Comparison of ENCODE assay signal across 10 cellular contexts in genomic region chr16:4515611-4516233, GRCh38. TPM values are rescaled to one million over a fixed set of nuclear protein-coding genes. Genes with fewer than 3 reads are reported as not detected.
DNase-seq lines count a peak whose midpoint lies in the region; ATAC-seq lines count a peak whose summit lies in the region.
"Had no signal": no experiment of that assay in that cellular context is flagged by ENCODE, and none has a peak within 500 bp of the region (broad histone marks: within the 10 kb centered on the region; RNA-seq: fewer than 3 reads in every experiment).

No MANE protein-coding gene starts in this region.

- ATAC-seq in HG02642 (IDR thresholded peaks at IDR 0.05; ENCODE audit: poor library complexity, unreplicated experiment) = peak; percentile 46

- H3K27ac ChIP-seq in CD4-positive, alpha-beta memory T cell (ENCODE audit: low read depth, low read length) = peak overlapping the region; percentile 50
- H3K27ac ChIP-seq in layer of hippocampus (ENCODE audit: low read depth, low read length) = peak overlapping the region; percentile 63

- H3K27ac Mint-ChIP-seq in CD4-positive, alpha-beta memory T cell = peak overlapping the region; percentile 88 to 95 (median 94)
- peak overlapping the region; percentile 86 for H3K27ac Mint-ChIP-seq in T-helper 1 cell treated with Interleukin-12 subunit alpha and Interleukin-12 subunit beta and Interleukin-4 antibody, amounts not matched to agents 30 μg/mL and 1 μg/mL, for 36 hours
- H3K27ac Mint-ChIP-seq: nephron progenitor cell had no signal

- peak overlapping the region in 1 of 2 donors; percentile 11 for H3K4me3 ChIP-seq in CD4-positive, alpha-beta memory T cell (ENCODE audit: low read length in 2 of 2)
- H3K4me3 ChIP-seq: MG63 had no signal

- CTCF ChIA-PET in CD4-positive, alpha-beta memory T cell (lab: Charles Lee; ENCODE audit: partially characterized antibody) = interaction anchor here (1.2 to 2.2 kb wide), 6 partner anchors 10 to 70 kb away, joined by 3 to 14 read pairs (median 6); partner anchors contain the start of gene HMOX2

- H3K9me3 ChIP-seq in CD4-positive, alpha-beta memory T cell (ENCODE audit: control insufficient read depth in 1 of 2, low read length in 2 of 2) = no peaks in the 10 kb centered on the region
- H3K9me3 ChIP-seq: MG63 had no signal

- peaks cover 33 to 70% (median 49%) of the 10 kb centered on the region in 4 donors for H3K4me1 Mint-ChIP-seq in CD4-positive, alpha-beta memory T cell
- H3K4me1 Mint-ChIP-seq in T-helper 1 cell treated with Interleukin-12 subunit alpha and Interleukin-12 subunit beta and Interleukin-4 antibody, amounts not matched to agents 30 μg/mL and 1 μg/mL, for 36 hours (ENCODE audit: low read depth) = peaks cover 26% of the 10 kb centered on the region
- H3K4me1 Mint-ChIP-seq: nephron progenitor cell had no signal

- POLR2A ChIA-PET in CD4-positive, alpha-beta memory T cell (lab: Charles Lee; ENCODE audit: partially characterized antibody) = interaction anchor here (1.0 to 2.5 kb wide), 4 partner anchors 10 to 38 kb away, joined by 3 to 37 read pairs (median 5); no protein-coding TSS in a partner anchor

- peak overlapping the region; percentile 42 to 85 (median 76) for H3K4me3 Mint-ChIP-seq in CD4-positive, alpha-beta memory T cell
- peak overlapping the region; percentile 47 for H3K4me3 Mint-ChIP-seq in T-helper 1 cell treated with Interleukin-12 subunit alpha and Interleukin-12 subunit beta and Interleukin-4 antibody, amounts not matched to agents 30 μg/mL and 1 μg/mL, for 36 hours
- H3K4me3 Mint-ChIP-seq: nephron progenitor cell had no signal

- H3K27me3 ChIP-seq in CD4-positive, alpha-beta memory T cell (ENCODE audit: insufficient read depth, low read length) = no peaks in the 10 kb centered on the region
- no peaks in the 10 kb centered on the region for H3K27me3 ChIP-seq in layer of hippocampus (ENCODE audit: control insufficient read depth, insufficient read depth, low read length)
- H3K27me3 ChIP-seq: MG63 had no signal

- H3K4me1 ChIP-seq in CD4-positive, alpha-beta memory T cell (ENCODE audit: insufficient read depth, low read length) = peaks cover 39% of the 10 kb centered on the region

- intact Hi-C loops in CD4-positive, alpha-beta memory T cell (cut with micrococcal nuclease) = no loop called here

- DNase-seq in CD4-positive, alpha-beta memory T cell = peak in 1 of 5 donors; percentile 32
- DNase-seq in mucosa of gallbladder (ENCODE audit: low spot score) (no peak), GM03348 (ENCODE audit: low spot score) (no peak), NCI-H526 treated with DMSO at 0.1 percent for 48 hours (lab: John Stamatoyannopoulos, UW) (no peak), NCI-H748 treated with DMSO at 0.1 percent for 48 hours (lab: John Stamatoyannopoulos, UW) (no peak)
- DNase-seq: MG63, nephron progenitor cell had no signal

- H3K36me3 Mint-ChIP-seq in CD4-positive, alpha-beta memory T cell = peaks cover 15 to 31% of the 10 kb centered on the region in 2 donors
- peaks cover 14% of the 10 kb centered on the region for H3K36me3 Mint-ChIP-seq in T-helper 1 cell treated with Interleukin-12 subunit alpha and Interleukin-12 subunit beta and Interleukin-4 antibody, amounts not matched to agents 30 μg/mL and 1 μg/mL, for 36 hours (ENCODE audit: low read depth)

- H3K27me3 Mint-ChIP-seq in CD4-positive, alpha-beta memory T cell = no peaks in the 10 kb centered on the region
- no peaks in the 10 kb centered on the region for H3K27me3 Mint-ChIP-seq in T-helper 1 cell treated with Interleukin-12 subunit alpha and Interleukin-12 subunit beta and Interleukin-4 antibody, amounts not matched to agents 30 μg/mL and 1 μg/mL, for 36 hours (ENCODE audit: low read depth)

- no peaks in the 10 kb centered on the region for H3K9me3 Mint-ChIP-seq in CD4-positive, alpha-beta memory T cell
- no peaks in the 10 kb centered on the region for H3K9me3 Mint-ChIP-seq in T-helper 1 cell treated with Interleukin-12 subunit alpha and Interleukin-12 subunit beta and Interleukin-4 antibody, amounts not matched to agents 30 μg/mL and 1 μg/mL, for 36 hours
- H3K9me3 Mint-ChIP-seq: nephron progenitor cell had no signal

- peaks cover 21% of the 10 kb centered on the region for H3K36me3 ChIP-seq in CD4-positive, alpha-beta memory T cell (ENCODE audit: insufficient read depth, low read length)

RNA-seq across cellular contexts. Expression of gene CDIP1, which starts 22.9 kb away (rescaled TPM):
- 10 to 100 TPM; 19.0 to 21.1 TPM for total RNA-seq in CD4-positive, alpha-beta memory T cell
- 10 to 100 TPM; 10.2 to 15.7 TPM for polyA plus RNA-seq in CD4-positive, alpha-beta memory T cell
- total RNA-seq in mucosa of gallbladder = 38.7 TPM

RNA-seq across cellular contexts. Expression of gene HMOX2, which starts 39.5 kb away (rescaled TPM):
- total RNA-seq in CD4-positive, alpha-beta memory T cell = 10 to 100 TPM; 64.1 to 72.4 TPM
- polyA plus RNA-seq in CD4-positive, alpha-beta memory T cell = 100 to 1,000 TPM; 164 to 206 TPM
- 85.2 TPM for total RNA-seq in mucosa of gallbladder

RNA-seq across cellular contexts. Expression of gene C16orf96, which starts 40.4 kb away (rescaled TPM):
- under 1 TPM; 0.29 to 0.33 TPM for total RNA-seq in CD4-positive, alpha-beta memory T cell
- polyA plus RNA-seq in CD4-positive, alpha-beta memory T cell = not detected
- 0.06 TPM for total RNA-seq in mucosa of gallbladder

RNA-seq across cellular contexts. Expression of gene NMRAL1, which starts 41.3 kb away (rescaled TPM):
- total RNA-seq in CD4-positive, alpha-beta memory T cell = 10 to 100 TPM; 61.6 to 61.8 TPM
- polyA plus RNA-seq in CD4-positive, alpha-beta memory T cell = 10 to 100 TPM; 55.1 to 65.7 TPM
- 58.9 TPM for total RNA-seq in mucosa of gallbladder
